9 cellular contexts compared by ENCODE assay signal in the genomic region with DNA sequence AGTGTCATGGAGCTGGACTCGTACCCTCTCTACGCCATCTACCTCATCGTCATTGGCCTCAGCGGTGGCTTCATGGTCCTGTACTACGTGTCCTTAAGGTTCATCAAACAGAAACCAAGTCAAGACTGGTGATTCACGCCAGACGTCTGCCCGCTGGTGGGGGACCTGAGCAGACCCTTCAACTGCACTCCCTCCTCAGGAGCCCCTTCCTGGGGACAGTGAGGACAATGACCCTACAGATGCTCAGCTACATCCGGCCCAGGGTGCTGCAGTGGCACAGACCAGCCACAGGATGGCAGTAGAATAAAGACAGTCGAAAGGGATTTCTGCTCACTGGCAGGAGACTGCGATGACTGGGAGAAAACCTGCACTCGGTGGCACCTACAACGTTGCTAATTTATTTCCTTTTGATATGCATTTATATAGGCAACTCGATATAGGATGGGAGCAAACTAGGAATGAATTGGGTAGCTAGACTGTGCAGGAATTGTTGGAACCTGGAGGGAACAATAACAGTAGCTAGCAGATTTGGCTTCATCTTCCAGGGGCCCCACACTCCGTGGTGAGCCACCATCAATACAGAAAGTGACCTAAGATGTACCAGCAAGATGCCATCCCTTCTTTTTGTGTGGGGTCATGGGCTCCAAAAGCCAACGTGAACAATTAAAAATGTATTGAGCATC. TPM values are rescaled to one million over a fixed set of nuclear protein-coding genes. Genes with fewer than 3 reads are reported as not detected.
DNase-seq lines count a peak whose midpoint lies in the region; ATAC-seq, FAIRE-seq and TF ChIP-seq lines count a peak whose summit lies in the region.
"Had no signal": no experiment of that assay in that cellular context is flagged by ENCODE, and none has a peak within 500 bp of the region (broad histone marks: within the 10 kb centered on the region; RNA-seq: fewer than 3 reads in every experiment).

No MANE protein-coding gene starts in this region.

- FAIRE-seq in frontal cortex (lab: Jason Lieb, UNC), result no peak

- WGBS in upper lobe of left lung, 2 donors, result 34 to 36% methylated on average over 16 of the region's 16 CpGs

- ATAC-seq in GM21423 (IDR thresholded peaks at IDR 0.05; ENCODE audit: unreplicated experiment) (peak; percentile 79), RWPE2 (ENCODE audit: low read depth) (peak; percentile 59), upper lobe of left lung (ENCODE audit: low FRiP score in 2 of 2) (peak; percentile 84)

- no peak overlapping the region for H3K27ac ChIP-seq in RWPE2 (ENCODE audit: poor library complexity, severe bottlenecking)
- H3K27ac ChIP-seq in upper lobe of left lung, result no peak overlapping the region

- H3K36me3 Mint-ChIP-seq in osteocyte (ENCODE audit: unreplicated experiment), result no peaks in the 10 kb centered on the region

- no peak for TF ChIP-seq POLR2A in upper lobe of left lung (IDR thresholded peaks at IDR 0.05)

- H3K4me1 Mint-ChIP-seq in osteocyte (ENCODE audit: unreplicated experiment), result no peaks in the 10 kb centered on the region

- H3K4me3 ChIP-seq in RWPE2 (ENCODE audit: severe bottlenecking) (no peak overlapping the region), upper lobe of left lung (no peak overlapping the region)

- H3K9me3 ChIP-seq in RWPE2 (ENCODE audit: severe bottlenecking) (no peaks in the 10 kb centered on the region), upper lobe of left lung (no peaks in the 10 kb centered on the region)

- TF ChIP-seq EP300 in upper lobe of left lung (IDR thresholded peaks at IDR 0.05), result no peak

- H3K36me3 ChIP-seq in RWPE2 (ENCODE audit: low read depth) (no peaks in the 10 kb centered on the region), upper lobe of left lung (no peaks in the 10 kb centered on the region)

- peaks cover 21% of the 10 kb centered on the region for H3K27me3 Mint-ChIP-seq in osteocyte (ENCODE audit: unreplicated experiment)

- H3K27ac Mint-ChIP-seq in osteocyte (ENCODE audit: unreplicated experiment), result no peak overlapping the region

- TF ChIP-seq CTCF in RWPE2 (IDR thresholded peaks at IDR 0.05; ENCODE audit: poor library complexity, severe bottlenecking) (peak; percentile 92), osteocyte (IDR thresholded peaks at IDR 0.05) (peak; percentile 97), upper lobe of left lung (IDR thresholded peaks at IDR 0.05) (peak; percentile 76 to 93 (median 90))

- no peaks in the 10 kb centered on the region for H3K9me3 Mint-ChIP-seq in osteocyte (ENCODE audit: unreplicated experiment)

- no peak overlapping the region for H3K4me3 Mint-ChIP-seq in osteocyte (ENCODE audit: unreplicated experiment)

- DNase-seq in COR-L47 (lab: John Stamatoyannopoulos, UW), result peak; percentile 50
- DNase-seq in LoVo (ENCODE audit: low spot score), result peak; percentile 59
- no peak for DNase-seq in RWPE2 (ENCODE audit: low spot score)
- peak; percentile 20 for DNase-seq in activated T-helper 9 cell treated with anti-CD3 and anti-CD28 coated beads, Interleukin-2, amount 50 U/mL, for 16 hours (ENCODE audit: low read depth)
- peak; percentile 27 to 74 for DNase-seq in frontal cortex (ENCODE audit: low spot score in 2 of 2)
- DNase-seq in osteocyte (ENCODE audit: extremely low spot score, unreplicated experiment), result peak; percentile 89
- peak in 1 of 2 donors; percentile 63 for DNase-seq in upper lobe of left lung

- H3K27me3 ChIP-seq in RWPE2 (ENCODE audit: insufficient read depth, poor library complexity, severe bottlenecking) (no peaks in the 10 kb centered on the region), upper lobe of left lung (no peaks in the 10 kb centered on the region)

- H3K4me1 ChIP-seq in RWPE2 (ENCODE audit: insufficient read depth, poor library complexity, severe bottlenecking), result no peaks in the 10 kb centered on the region
- peaks cover 15 to 26% (median 18%) of the 10 kb centered on the region in 4 donors for H3K4me1 ChIP-seq in upper lobe of left lung

RNA-seq across cellular contexts. Expression of a gene that starts 39.2 kb away (rescaled TPM):
- total RNA-seq in frontal cortex (0.41 TPM), osteocyte (not detected in 2 replicates), upper lobe of left lung (under 1 TPM in 2 of 6 donors, not detected in 4; 0.10 to 0.20 TPM)
- total RNA-seq: T-helper 1 cell treated with Interleukin-12 subunit alpha and Interleukin-12 subunit beta and Interleukin-4 antibody, amounts not matched to agents 30 ng/mL and 1 ng/mL, for 36 hours had no signal

RNA-seq across cellular contexts. Expression of a gene that starts 39.3 kb away (rescaled TPM):
- not detected for total RNA-seq in frontal cortex
- not detected in 2 replicates for total RNA-seq in osteocyte
- total RNA-seq in upper lobe of left lung, result under 1 TPM in 1 of 6 donors, not detected in 5; 0.09 TPM
- total RNA-seq: T-helper 1 cell treated with Interleukin-12 subunit alpha and Interleukin-12 subunit beta and Interleukin-4 antibody, amounts not matched to agents 30 ng/mL and 1 ng/mL, for 36 hours had no signal
